In genomic region chr4:4549534-4549933, GRCh38 we compare ENCODE assay signal across 20 cellular contexts.
"Had no signal": no experiment of that assay in that cellular context is flagged by ENCODE, and none has a peak within 500 bp of the region (broad histone marks: within the 10 kb centered on the region; RNA-seq: fewer than 3 reads in every experiment).

No MANE protein-coding gene starts in this region.

- H3K9me3 Mint-ChIP-seq: activated naive CD4-positive, alpha-beta T cell treated with anti-CD3 and anti-CD28 coated beads, Interleukin-2, amount 50 U/mL, for 24 hours; immature natural killer cell had no signal

- H3K27me3 ChIP-seq: ascending aorta, gastroesophageal sphincter, heart right ventricle, ovary, right lobe of liver, stomach had no signal

- H3K4me3 ChIP-seq: ascending aorta, coronary artery, gastroesophageal sphincter, heart right ventricle, ovary, right lobe of liver, stomach had no signal

- H3K27ac Mint-ChIP-seq: activated naive CD4-positive, alpha-beta T cell treated with anti-CD3 and anti-CD28 coated beads, Interleukin-2, amount 50 U/mL, for 24 hours; immature natural killer cell; naive thymus-derived CD8-positive, alpha-beta T cell had no signal

- H3K27ac ChIP-seq: ascending aorta, coronary artery, gastroesophageal sphincter, heart right ventricle, ovary, right lobe of liver, stomach had no signal

- H3K9me3 ChIP-seq: ascending aorta, gastroesophageal sphincter, heart right ventricle, ovary, right lobe of liver, stomach had no signal

- H3K4me1 ChIP-seq: ascending aorta, gastroesophageal sphincter, heart right ventricle, right lobe of liver, stomach had no signal

- H3K36me3 ChIP-seq: ovary, right lobe of liver had no signal

- ATAC-seq: esophagus mucosa; gastroesophageal sphincter; heart right ventricle; naive thymus-derived CD8-positive, alpha-beta T cell; right lobe of liver had no signal

- H3K27me3 Mint-ChIP-seq: activated naive CD4-positive, alpha-beta T cell treated with anti-CD3 and anti-CD28 coated beads, Interleukin-2, amount 50 U/mL, for 24 hours; naive thymus-derived CD8-positive, alpha-beta T cell had no signal

- H3K4me3 Mint-ChIP-seq: activated naive CD4-positive, alpha-beta T cell treated with anti-CD3 and anti-CD28 coated beads, Interleukin-2, amount 50 U/mL, for 24 hours; immature natural killer cell; naive thymus-derived CD8-positive, alpha-beta T cell had no signal

- DNase-seq: activated CD4-positive, alpha-beta T cell treated with anti-CD3 and anti-CD28 coated beads, Interleukin-2, amount 50 U/mL, for 4 hours; activated gamma-delta T cell; heart right ventricle; immature natural killer cell; kidney glomerular epithelial cell; mesendoderm; naive thymus-derived CD8-positive, alpha-beta T cell; ovary; right lobe of liver; small intestine; stimulated activated CD4-positive, alpha-beta T cell treated with anti-CD3 and anti-CD28 coated beads, Interleukin-15, amount 100 ng/mL, for 24 hours; stimulated activated CD4-positive, alpha-beta T cell treated with anti-CD3 and anti-CD28 coated beads, Interleukin-2, amount 100 ng/mL, for 48 hours; stomach; T-helper 2 cell; trophoblast cell had no signal
